Comparison of ENCODE assay signal across 1 cellular context in the genomic region with DNA sequence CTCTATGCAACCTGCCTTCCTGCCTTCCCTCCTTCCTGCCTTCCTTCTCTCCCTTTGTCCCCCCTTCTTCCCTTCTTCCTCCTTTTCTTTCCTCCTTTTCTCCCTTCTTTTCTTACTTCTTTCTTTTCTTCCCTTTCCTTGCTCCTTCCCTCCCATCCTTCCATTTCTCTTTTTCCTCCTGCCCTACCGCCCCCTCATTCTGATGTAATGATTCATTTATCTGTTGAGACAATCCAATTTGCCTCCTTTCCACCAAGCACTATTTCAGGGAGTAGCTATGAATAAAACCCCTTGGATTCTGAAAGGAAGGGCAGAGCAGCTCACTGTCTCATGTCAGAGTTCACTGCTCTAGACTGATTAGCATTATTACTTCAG.
TF ChIP-seq lines count a peak whose summit lies in the region.

No MANE protein-coding gene starts in this region.

TF ChIP-seq in SK-N-SH treated with all-trans-retinoic acid at 6 μM for 48 hours, 23 proteins besides CTCF, POLR2A, EP300 and RAD21 (continued from another document):
- TF ChIP-seq, protein P1, sequence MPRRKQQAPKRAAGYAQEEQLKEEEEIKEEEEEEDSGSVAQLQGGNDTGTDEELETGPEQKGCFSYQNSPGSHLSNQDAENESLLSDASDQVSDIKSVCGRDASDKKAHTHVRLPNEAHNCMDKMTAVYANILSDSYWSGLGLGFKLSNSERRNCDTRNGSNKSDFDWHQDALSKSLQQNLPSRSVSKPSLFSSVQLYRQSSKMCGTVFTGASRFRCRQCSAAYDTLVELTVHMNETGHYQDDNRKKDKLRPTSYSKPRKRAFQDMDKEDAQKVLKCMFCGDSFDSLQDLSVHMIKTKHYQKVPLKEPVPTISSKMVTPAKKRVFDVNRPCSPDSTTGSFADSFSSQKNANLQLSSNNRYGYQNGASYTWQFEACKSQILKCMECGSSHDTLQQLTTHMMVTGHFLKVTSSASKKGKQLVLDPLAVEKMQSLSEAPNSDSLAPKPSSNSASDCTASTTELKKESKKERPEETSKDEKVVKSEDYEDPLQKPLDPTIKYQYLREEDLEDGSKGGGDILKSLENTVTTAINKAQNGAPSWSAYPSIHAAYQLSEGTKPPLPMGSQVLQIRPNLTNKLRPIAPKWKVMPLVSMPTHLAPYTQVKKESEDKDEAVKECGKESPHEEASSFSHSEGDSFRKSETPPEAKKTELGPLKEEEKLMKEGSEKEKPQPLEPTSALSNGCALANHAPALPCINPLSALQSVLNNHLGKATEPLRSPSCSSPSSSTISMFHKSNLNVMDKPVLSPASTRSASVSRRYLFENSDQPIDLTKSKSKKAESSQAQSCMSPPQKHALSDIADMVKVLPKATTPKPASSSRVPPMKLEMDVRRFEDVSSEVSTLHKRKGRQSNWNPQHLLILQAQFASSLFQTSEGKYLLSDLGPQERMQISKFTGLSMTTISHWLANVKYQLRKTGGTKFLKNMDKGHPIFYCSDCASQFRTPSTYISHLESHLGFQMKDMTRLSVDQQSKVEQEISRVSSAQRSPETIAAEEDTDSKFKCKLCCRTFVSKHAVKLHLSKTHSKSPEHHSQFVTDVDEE (CRISPR knock-in tag; IDR thresholded peaks at IDR 0.05), result no peak
- TF ChIP-seq ESRRG (CRISPR knock-in tag; IDR thresholded peaks at IDR 0.05), result no peak
